In genomic region chr2:86625096-86625495, GRCh38 we compare ENCODE assay signal across 1 cellular context.
TF ChIP-seq lines count a peak whose summit lies in the region.

No MANE protein-coding gene starts in this region.

TF ChIP-seq in WTC11, 78 proteins besides CTCF, POLR2A, EP300 and RAD21 (continued from another document):
- no peak for TF ChIP-seq ARID4B (CRISPR knock-in tag; IDR thresholded peaks at IDR 0.05; ENCODE audit: borderline replicate concordance)
- no peak for TF ChIP-seq EMX1 (CRISPR knock-in tag; IDR thresholded peaks at IDR 0.05)
- no peak for TF ChIP-seq FOXK1 (CRISPR knock-in tag; IDR thresholded peaks at IDR 0.05)
- TF ChIP-seq SMAD3 (CRISPR knock-in tag; IDR thresholded peaks at IDR 0.05; ENCODE audit: borderline replicate concordance) = no peak
- TF ChIP-seq ZNF671 (CRISPR knock-in tag; IDR thresholded peaks at IDR 0.05) = no peak
- no peak for TF ChIP-seq NFYB (CRISPR knock-in tag; conservative IDR thresholded peaks at IDR 0.05; ENCODE audit: low read depth)
- TF ChIP-seq SOX15 (CRISPR knock-in tag; IDR thresholded peaks at IDR 0.05) = no peak
- TF ChIP-seq SMAD4 (CRISPR knock-in tag; IDR thresholded peaks at IDR 0.05) = no peak
- TF ChIP-seq ZNF416 (CRISPR knock-in tag; IDR thresholded peaks at IDR 0.05) = no peak
- TF ChIP-seq STAT6 (CRISPR knock-in tag; conservative IDR thresholded peaks at IDR 0.05; ENCODE audit: low read depth) = no peak
